Comparison of ENCODE assay signal across 26 cellular contexts in genomic region chr3:131933665-131934064, GRCh38.
"Had no signal": no experiment of that assay in that cellular context is flagged by ENCODE, and none has a peak within 500 bp of the region (broad histone marks: within the 10 kb centered on the region; RNA-seq: fewer than 3 reads in every experiment).

No MANE protein-coding gene starts in this region.

- H3K9me3 ChIP-seq: body of pancreas, colonic mucosa, esophagus squamous epithelium, gastroesophageal sphincter had no signal

- H3K4me2 ChIP-seq: hepatocyte had no signal

- H3K79me2 ChIP-seq: hepatocyte had no signal

- H3K4me3 ChIP-seq: body of pancreas, colonic mucosa, esophagus squamous epithelium, gastroesophageal sphincter, heart right ventricle, hepatocyte had no signal

- H3K4me1 ChIP-seq: body of pancreas, colonic mucosa, esophagus squamous epithelium, gastroesophageal sphincter, heart right ventricle had no signal

- H3K27me3 ChIP-seq: body of pancreas, colonic mucosa, esophagus squamous epithelium, gastroesophageal sphincter, heart right ventricle, hepatocyte had no signal

- H3K27ac ChIP-seq: body of pancreas, colonic mucosa, epithelial cell of prostate, esophagus squamous epithelium, gastroesophageal sphincter, heart right ventricle, hepatocyte had no signal

- H3K36me3 ChIP-seq: colonic mucosa, esophagus squamous epithelium, gastroesophageal sphincter, heart right ventricle had no signal

- DNase-seq: activated CD4-positive, alpha-beta memory T cell treated with anti-CD3 and anti-CD28 coated beads for 36 hours; activated CD4-positive, alpha-beta T cell treated with anti-CD3 and anti-CD28 coated beads for 36 hours; activated CD4-positive, alpha-beta T cell treated with anti-CD3 and anti-CD28 coated beads, Interleukin-2, amount 10 ng/mL, durations not matched to agents 24 days and 14 days; activated CD4-positive, CD25-positive, alpha-beta regulatory T cell; activated CD4-positive, CD25-positive, alpha-beta regulatory T cell treated with anti-CD3 and anti-CD28 coated beads, Interleukin-2, amount 50 U/mL, for 72 hours; activated CD8-positive, alpha-beta memory T cell treated with anti-CD3 and anti-CD28 coated beads, Interleukin-2, amount 10 ng/mL, durations not matched to agents 7 days and 5 days; activated CD8-positive, alpha-beta memory T cell treated with anti-CD3 and anti-CD28 coated beads, Interleukin-2, amount 50 U/mL, for 4 hours; activated CD8-positive, alpha-beta T cell treated with anti-CD3 and anti-CD28 coated beads, Interleukin-2, amount 10 ng/mL, durations not matched to agents 7 days and 5 days; activated effector memory CD4-positive, alpha-beta T cell treated with anti-CD3 and anti-CD28 coated beads, Interleukin-2, amount 50 U/mL, for 16 hours; activated naive CD4-positive, alpha-beta T cell treated with anti-CD3 and anti-CD28 coated beads for 36 hours; activated naive CD8-positive, alpha-beta T cell treated with anti-CD3 and anti-CD28 coated beads, Interleukin-2, amount 10 ng/mL, durations not matched to agents 7 days and 5 days; activated T-cell treated with anti-CD3 and anti-CD28 coated beads, Interleukin-2, amount 50 U/mL, for 1 hour; activated T-cell treated with anti-CD3 and anti-CD28 coated beads, Interleukin-2, amount 50 U/mL, for 48 hours; amniotic stem cell; anterior cingulate cortex; body of pancreas; caudate nucleus; colonic mucosa; effector CD8-positive, alpha-beta T cell; esophagus squamous epithelium; foreskin melanocyte; heart right ventricle had no signal

- H2AFZ ChIP-seq: hepatocyte had no signal

- ATAC-seq: activated CD4-positive, alpha-beta T cell treated with anti-CD3 and anti-CD28 coated beads for 36 hours; activated CD8-positive, alpha-beta memory T cell treated with anti-CD3 and anti-CD28 coated beads, Interleukin-2, amount 10 ng/mL, durations not matched to agents 7 days and 5 days; activated CD8-positive, alpha-beta T cell treated with anti-CD3 and anti-CD28 coated beads, Interleukin-2, amount 10 ng/mL, durations not matched to agents 7 days and 5 days; activated naive CD4-positive, alpha-beta T cell treated with anti-CD3 and anti-CD28 coated beads, Interleukin-2, amount 50 U/mL, for 72 hours; body of pancreas; gastroesophageal sphincter; heart right ventricle had no signal
